In the genomic region with DNA sequence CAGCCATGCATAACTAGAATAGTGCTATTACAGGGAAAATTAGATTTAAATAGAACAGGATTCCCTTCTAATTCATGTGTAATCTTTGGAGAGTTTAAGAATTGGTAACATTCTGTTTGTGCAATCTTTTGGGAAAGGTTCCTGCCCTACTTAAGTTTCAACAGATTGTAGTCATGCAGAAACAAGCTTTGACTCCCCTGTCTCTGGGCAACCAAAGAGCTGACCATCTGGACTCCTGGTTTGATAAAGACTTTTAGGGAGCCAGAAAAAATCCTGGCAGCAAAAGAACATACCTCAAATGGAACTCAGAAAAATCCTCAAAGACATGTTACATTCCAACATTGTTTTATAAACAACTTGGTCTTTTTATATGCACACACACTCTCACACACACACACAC, we compare ENCODE assay signal across 13 cellular contexts.
DNase-seq lines count a peak whose midpoint lies in the region; ATAC-seq, FAIRE-seq and TF ChIP-seq lines count a peak whose summit lies in the region.
"Had no signal": no experiment of that assay in that cellular context is flagged by ENCODE, and none has a peak within 500 bp of the region (broad histone marks: within the 10 kb centered on the region; RNA-seq: fewer than 3 reads in every experiment).

No MANE protein-coding gene starts in this region.

- no peak overlapping the region for H3K27ac ChIP-seq in breast epithelium
- no peak overlapping the region for H3K27ac ChIP-seq in left lung
- no peak overlapping the region for H3K27ac ChIP-seq in aorta (ENCODE audit: low read depth in 1 of 2, low read length in 2 of 2)
- no peak overlapping the region for H3K27ac ChIP-seq in CD8-positive, alpha-beta T cell (ENCODE audit: low read depth, low read length)
- H3K27ac ChIP-seq: 22Rv1 had no signal

- no peaks in the 10 kb centered on the region for H3K4me1 ChIP-seq in breast epithelium
- no peaks in the 10 kb centered on the region for H3K4me1 ChIP-seq in left lung
- H3K4me1 ChIP-seq in aorta (ENCODE audit: control insufficient read depth in 1 of 2, insufficient read depth in 2 of 2, low read length in 2 of 2), result no peaks in the 10 kb centered on the region
- no peaks in the 10 kb centered on the region for H3K4me1 ChIP-seq in CD8-positive, alpha-beta T cell (ENCODE audit: insufficient read depth, low read length)

- BruUV-seq in MCF 10A (replicated peaks; lab: Mats Ljungman, UMichigan), result no TSS peak

- CTCF ChIA-PET in MCF 10A (lab: Yijun Ruan, JAX), result no interaction called here
- CTCF ChIA-PET in CD8-positive, alpha-beta T cell (lab: Charles Lee), result no interaction called here

- peak; percentile 97 for FAIRE-seq in endometrium (lab: Jason Lieb, UNC)

- H3K36me3 ChIP-seq in breast epithelium, result no peaks in the 10 kb centered on the region
- no peaks in the 10 kb centered on the region for H3K36me3 ChIP-seq in left lung
- no peaks in the 10 kb centered on the region for H3K36me3 ChIP-seq in aorta (ENCODE audit: control insufficient read depth in 1 of 2, insufficient read depth in 2 of 2, low read length in 1 of 2)
- no peaks in the 10 kb centered on the region for H3K36me3 ChIP-seq in CD8-positive, alpha-beta T cell (ENCODE audit: insufficient read depth, low read length)

- intact Hi-C loops in MCF 10A (cut with micrococcal nuclease), result no loop called here
- intact Hi-C loops in breast epithelium (cut with DNase I; ENCODE audit: low total_unique reads), result no loop called here
- intact Hi-C loops in left lung (cut with DNase I), result no loop called here
- intact Hi-C loops in aorta (cut with DNase I), result no loop called here
- intact Hi-C loops in CD8-positive, alpha-beta T cell (cut with DNase I, micrococcal nuclease), result no loop called here

- no peak for TF ChIP-seq POLR2A in breast epithelium (IDR thresholded peaks at IDR 0.05)

- ATAC-seq in left lung (peak; percentile 47), aorta (ENCODE audit: low FRiP score) (peak; percentile 71)
- ATAC-seq in CD8-positive, alpha-beta T cell, result no peak
- ATAC-seq: activated CD8-positive, alpha-beta T cell treated with anti-CD3 and anti-CD28 coated beads, Interleukin-2, amount 10 ng/mL, durations not matched to agents 7 days and 5 days; activated naive CD8-positive, alpha-beta T cell treated with anti-CD3 and anti-CD28 coated beads, Interleukin-2, amount 50 U/mL, for 24 hours had no signal

- POLR2A ChIA-PET in MCF 10A (lab: Yijun Ruan, JAX), result no interaction called here
- POLR2A ChIA-PET in CD8-positive, alpha-beta T cell (lab: Charles Lee), result no interaction called here

- no peaks in the 10 kb centered on the region for H3K27me3 Mint-ChIP-seq in MCF 10A (ENCODE audit: insufficient read depth, unreplicated experiment)
- no peaks in the 10 kb centered on the region for H3K27me3 Mint-ChIP-seq in CD8-positive, alpha-beta T cell (ENCODE audit: low read depth)
- H3K27me3 Mint-ChIP-seq: stimulated activated naive CD8-positive, alpha-beta T cell treated with anti-CD3 and anti-CD28 coated beads, Interleukin-15, Interleukin-2, amounts not matched to agents 100 ng/mL and 50 ng/mL, for 24 hours had no signal

- peaks cover 6% of the 10 kb centered on the region for H3K4me1 Mint-ChIP-seq in MCF 10A (ENCODE audit: insufficient read depth, unreplicated experiment)
- no peaks in the 10 kb centered on the region for H3K4me1 Mint-ChIP-seq in CD8-positive, alpha-beta T cell (ENCODE audit: low read depth)
- H3K4me1 Mint-ChIP-seq: activated naive CD8-positive, alpha-beta T cell treated with anti-CD3 and anti-CD28 coated beads, Interleukin-2, amount 50 U/mL, for 24 hours had no signal

- TF ChIP-seq CTCF in MCF 10A (IDR thresholded peaks at IDR 0.05; ENCODE audit: unreplicated experiment) (no peak), breast epithelium (IDR thresholded peaks at IDR 0.05) (no peak), left lung (IDR thresholded peaks at IDR 0.05) (no peak)
- no peak for TF ChIP-seq CTCF in CD8-positive, alpha-beta T cell (IDR thresholded peaks at IDR 0.05)

- no peaks in the 10 kb centered on the region for H3K27me3 ChIP-seq in breast epithelium
- H3K27me3 ChIP-seq in left lung, result no peaks in the 10 kb centered on the region
- H3K27me3 ChIP-seq in aorta (ENCODE audit: control insufficient read depth in 1 of 2, insufficient read depth in 2 of 2, low read length in 1 of 2), result no peaks in the 10 kb centered on the region
- H3K27me3 ChIP-seq in CD8-positive, alpha-beta T cell (ENCODE audit: insufficient read depth, low read length), result no peaks in the 10 kb centered on the region

- DNase-seq in MCF 10A (ENCODE audit: unreplicated experiment) (peak; percentile 42), breast epithelium (ENCODE audit: low spot score in 2 of 2) (no peak), left lung (no peak), aorta (no peak), NCI-H1436 treated with DMSO at 0.1 percent for 48 hours (lab: John Stamatoyannopoulos, UW) (no peak), DMS53 treated with DMSO at 0.1 percent for 48 hours (lab: John Stamatoyannopoulos, UW; ENCODE audit: unreplicated experiment) (no peak)
- no peak for DNase-seq in CD8-positive, alpha-beta T cell
- DNase-seq: activated CD8-positive, alpha-beta T cell treated with anti-CD3 and anti-CD28 coated beads, Interleukin-2, amount 10 ng/mL, durations not matched to agents 7 days and 5 days; activated naive CD8-positive, alpha-beta T cell treated with anti-CD3 and anti-CD28 coated beads, Interleukin-2, amount 50 U/mL, for 24 hours had no signal

- peak overlapping the region; percentile 75 for H3K27ac Mint-ChIP-seq in MCF 10A (ENCODE audit: low read depth, unreplicated experiment)
- H3K27ac Mint-ChIP-seq in CD8-positive, alpha-beta T cell, result no peak overlapping the region
- H3K27ac Mint-ChIP-seq: activated CD8-positive, alpha-beta T cell treated with anti-CD3 and anti-CD28 coated beads, Interleukin-2, amount 10 ng/mL, durations not matched to agents 7 days and 5 days; activated naive CD8-positive, alpha-beta T cell treated with anti-CD3 and anti-CD28 coated beads, Interleukin-2, amount 50 U/mL, for 24 hours; mesothelial cell of epicardium; stimulated activated naive CD8-positive, alpha-beta T cell treated with anti-CD3 and anti-CD28 coated beads, Interleukin-15, Interleukin-2, amounts not matched to agents 100 ng/mL and 50 ng/mL, for 24 hours had no signal

- H3K4me3 ChIP-seq in breast epithelium (no peak overlapping the region), left lung (no peak overlapping the region), aorta (ENCODE audit: low read length in 2 of 2) (no peak overlapping the region)
- no peak overlapping the region for H3K4me3 ChIP-seq in CD8-positive, alpha-beta T cell (ENCODE audit: low read depth, low read length)

- peaks cover 6% of the 10 kb centered on the region for H3K9me3 Mint-ChIP-seq in MCF 10A (ENCODE audit: unreplicated experiment)
- H3K9me3 Mint-ChIP-seq in CD8-positive, alpha-beta T cell, result peaks cover 9% of the 10 kb centered on the region

- H3K36me3 Mint-ChIP-seq in MCF 10A (ENCODE audit: insufficient read depth, unreplicated experiment), result peaks cover 7% of the 10 kb centered on the region
- no peaks in the 10 kb centered on the region for H3K36me3 Mint-ChIP-seq in CD8-positive, alpha-beta T cell

- H3K4me3 Mint-ChIP-seq in MCF 10A (ENCODE audit: unreplicated experiment), result no peak overlapping the region
- no peak overlapping the region for H3K4me3 Mint-ChIP-seq in CD8-positive, alpha-beta T cell
- H3K4me3 Mint-ChIP-seq: activated CD8-positive, alpha-beta T cell treated with anti-CD3 and anti-CD28 coated beads, Interleukin-2, amount 10 ng/mL, durations not matched to agents 7 days and 5 days; activated naive CD8-positive, alpha-beta T cell treated with anti-CD3 and anti-CD28 coated beads, Interleukin-2, amount 50 U/mL, for 24 hours; mesothelial cell of epicardium; stimulated activated naive CD8-positive, alpha-beta T cell treated with anti-CD3 and anti-CD28 coated beads, Interleukin-15, Interleukin-2, amounts not matched to agents 100 ng/mL and 50 ng/mL, for 24 hours had no signal

- H3K9me3 ChIP-seq in breast epithelium, result peaks cover 0 to 8% of the 10 kb centered on the region in 2 donors
- H3K9me3 ChIP-seq in left lung, result peaks cover 0 to 11% of the 10 kb centered on the region in 2 donors
- no peaks in the 10 kb centered on the region for H3K9me3 ChIP-seq in aorta (ENCODE audit: control insufficient read depth, low read length)
- H3K9me3 ChIP-seq in CD8-positive, alpha-beta T cell (ENCODE audit: low read length), result peaks cover 3% of the 10 kb centered on the region
